25 cellular contexts compared by ENCODE assay signal in genomic region chr3:106640353-106640752, GRCh38.
"Had no signal": no experiment of that assay in that cellular context is flagged by ENCODE, and none has a peak within 500 bp of the region (broad histone marks: within the 10 kb centered on the region; RNA-seq: fewer than 3 reads in every experiment).

No MANE protein-coding gene starts in this region.

- H3K9me3 ChIP-seq: MG63 had no signal

- ATAC-seq: activated naive CD4-positive, alpha-beta T cell treated with anti-CD3 and anti-CD28 coated beads, Interleukin-2, amount 50 U/mL, for 72 hours; activated naive CD8-positive, alpha-beta T cell treated with anti-CD3 and anti-CD28 coated beads, Interleukin-2, amount 50 U/mL, for 24 hours; activated T-cell treated with anti-CD3 and anti-CD28 coated beads, Interleukin-2, amount 50 U/mL, for 4 hours; T-cell; WTC11 had no signal

- H3K36me3 ChIP-seq: MG63 had no signal

- H3K27me3 Mint-ChIP-seq: brain had no signal

- H3K4me3 Mint-ChIP-seq: activated naive CD8-positive, alpha-beta T cell treated with anti-CD3 and anti-CD28 coated beads, Interleukin-2, amount 50 U/mL, for 24 hours; activated T-cell treated with anti-CD3 and anti-CD28 coated beads, Interleukin-2, amount 50 U/mL, for 4 hours; brain; central memory CD8-positive, alpha-beta T cell; T-cell; WTC11 had no signal

- H3K36me3 Mint-ChIP-seq: activated naive CD4-positive, alpha-beta T cell treated with anti-CD3 and anti-CD28 coated beads, Interleukin-2, amount 50 U/mL, for 72 hours; brain; T-cell had no signal

- H3K27ac Mint-ChIP-seq: activated naive CD4-positive, alpha-beta T cell treated with anti-CD3 and anti-CD28 coated beads, Interleukin-2, amount 50 U/mL, for 72 hours; activated naive CD8-positive, alpha-beta T cell treated with anti-CD3 and anti-CD28 coated beads, Interleukin-2, amount 50 U/mL, for 24 hours; brain; T-cell; WTC11 had no signal

- DNase-seq: activated CD4-positive, alpha-beta T cell treated with anti-CD3 and anti-CD28 coated beads for 48 hours; activated CD4-positive, alpha-beta T cell treated with anti-CD3 and anti-CD28 coated beads, Interleukin-2, amount 50 U/mL, for 48 hours; activated CD4-positive, CD25-positive, alpha-beta regulatory T cell treated with anti-CD3 and anti-CD28 coated beads, Interleukin-2, amount 50 U/mL, for 72 hours; activated effector memory CD4-positive, alpha-beta T cell treated with anti-CD3 and anti-CD28 coated beads, Interleukin-2, amount 50 U/mL, for 16 hours; activated naive CD4-positive, alpha-beta T cell treated with Interleukin-2 at 50 U/mL for 16 hours; activated naive CD8-positive, alpha-beta T cell treated with anti-CD3 and anti-CD28 coated beads, Interleukin-2, amount 50 U/mL, for 24 hours; activated T-cell treated with anti-CD3 and anti-CD28 coated beads, Interleukin-2, amount 50 U/mL, for 4 hours; amniotic stem cell; MG63; NCI-H1092 treated with DMSO at 0.1 percent for 48 hours; NCI-H1417 treated with DMSO at 0.1 percent for 48 hours; NCI-H1694 treated with DMSO at 0.1 percent for 48 hours; NCI-H2029 treated with DMSO at 0.1 percent for 48 hours; NCI-H345; NCI-H510A; NCI-H526 treated with DMSO at 0.1 percent for 48 hours; NCI-H82; SIG-M5; T-cell; T-helper 2 cell; T1000 had no signal

- H3K4me3 ChIP-seq: MG63 had no signal

- H3K4me1 Mint-ChIP-seq: activated naive CD8-positive, alpha-beta T cell treated with anti-CD3 and anti-CD28 coated beads, Interleukin-2, amount 50 U/mL, for 24 hours; central memory CD8-positive, alpha-beta T cell; T-cell; WTC11 had no signal

- H3K9me3 Mint-ChIP-seq: activated naive CD4-positive, alpha-beta T cell treated with anti-CD3 and anti-CD28 coated beads, Interleukin-2, amount 50 U/mL, for 72 hours; activated naive CD8-positive, alpha-beta T cell treated with anti-CD3 and anti-CD28 coated beads, Interleukin-2, amount 50 U/mL, for 24 hours; activated T-cell treated with anti-CD3 and anti-CD28 coated beads, Interleukin-2, amount 50 U/mL, for 4 hours; brain; central memory CD8-positive, alpha-beta T cell; T-cell had no signal

- H3K27me3 ChIP-seq: MG63 had no signal
